Comparison of ENCODE assay signal across 7 cellular contexts in genomic region chr10:14953452-14954000, GRCh38. TPM values are rescaled to one million over a fixed set of nuclear protein-coding genes. Genes with fewer than 3 reads are reported as not detected.
A peak's percentile ranks its signal among the peaks of the same experiment; 100 is the strongest.
DNase-seq lines count a peak whose midpoint lies in the region; ATAC-seq, FAIRE-seq and TF ChIP-seq lines count a peak whose summit lies in the region.

No MANE protein-coding gene starts in this region.

- peak; percentile 37 for DNase-seq in HTR-8/SVneo (ENCODE audit: insufficient read length, low spot score)
- DNase-seq in WTC11 (ENCODE audit: low spot score) = no peak
- peak; percentile 62 for DNase-seq in fibroblast of pulmonary artery (ENCODE audit: low read depth)
- DNase-seq in NCI-H2081 (lab: John Stamatoyannopoulos, UW) = no peak

- peak overlapping the region; percentile 87; the same call in 1 of the 2 replicates for H3K27ac Mint-ChIP-seq in WTC11

- H3K4me3 ChIP-seq in GM08714 (ENCODE audit: low read length) = peak overlapping the region; percentile 72
- peak overlapping the region; percentile 86 for H3K4me3 ChIP-seq in fibroblast of pulmonary artery (replicated peaks; ENCODE audit: low read depth, low read length)
- peak overlapping the region; percentile 57 for H3K4me3 ChIP-seq in neuron (ENCODE audit: low read length)

- CTCF ChIA-PET in WTC11 (lab: Charles Lee) = interaction anchor here (0.5 to 2.0 kb wide), 14 partner anchors 18 to 640 kb away, joined by 3 to 10 read pairs (median 4); partner anchors contain the start of genes CDNF, HSPA14, MSANTD7 and RPP38

- H3K9me3 Mint-ChIP-seq in WTC11 = peaks cover 3% of the 10 kb centered on the region; the same call in 1 of the 2 replicates

- peaks cover 4% of the 10 kb centered on the region for H3K36me3 ChIP-seq in neuron (ENCODE audit: insufficient read depth, low read length)

- H3K27me3 Mint-ChIP-seq in WTC11 (ENCODE audit: low read depth) = peaks cover 63% of the 10 kb centered on the region

- POLR2A ChIA-PET in WTC11 (lab: Charles Lee) = interaction anchor here (0.5 to 2.7 kb wide), 3 partner anchors 75 to 129 kb away, joined by 5 to 15 read pairs (median 12); partner anchors contain the start of genes CDNF, HSPA14, MSANTD7 and SUV39H2

- TF ChIP-seq CTCF in WTC11 (IDR thresholded peaks at IDR 0.05) (no peak), fibroblast of pulmonary artery (IDR thresholded peaks at IDR 0.05; ENCODE audit: low read length, missing control alignments) (peak; percentile 20)

- H3K4me3 Mint-ChIP-seq in WTC11 = peak overlapping the region; percentile 80

- peaks cover 9% of the 10 kb centered on the region for H3K4me1 ChIP-seq in neuron (ENCODE audit: insufficient read depth, low read length)

- ATAC-seq in GM21447 (IDR thresholded peaks at IDR 0.05; ENCODE audit: unreplicated experiment) (peak; percentile 36), WTC11 (peak; percentile 36)

- peaks cover 2% of the 10 kb centered on the region; the same call in 1 of the 2 replicates for H3K36me3 Mint-ChIP-seq in WTC11

- no peaks in the 10 kb centered on the region for H3K9me3 ChIP-seq in neuron (ENCODE audit: low read length)

- no peak for FAIRE-seq in HTR-8/SVneo (lab: Jason Lieb, UNC)

- no peaks in the 10 kb centered on the region for H3K27me3 ChIP-seq in neuron (ENCODE audit: insufficient read depth, low read length)

- H3K4me1 Mint-ChIP-seq in WTC11 = peaks cover 24% of the 10 kb centered on the region

- H2AFZ ChIP-seq in neuron (ENCODE audit: low read depth, low read length) = peak overlapping the region; percentile 94

TF ChIP-seq in WTC11, 78 proteins besides CTCF, POLR2A, EP300 and RAD21:
- TF ChIP-seq ZBTB43 (CRISPR knock-in tag; IDR thresholded peaks at IDR 0.05) = no peak
- no peak for TF ChIP-seq MXD4 (CRISPR knock-in tag; IDR thresholded peaks at IDR 0.05; ENCODE audit: borderline replicate concordance)
- no peak for TF ChIP-seq ZNF423 (CRISPR knock-in tag; IDR thresholded peaks at IDR 0.05)
- no peak for TF ChIP-seq ATF1 (CRISPR knock-in tag; IDR thresholded peaks at IDR 0.05)
- no peak for TF ChIP-seq MAX (CRISPR knock-in tag; IDR thresholded peaks at IDR 0.05)
- TF ChIP-seq CREM (CRISPR knock-in tag; IDR thresholded peaks at IDR 0.05) = no peak
- no peak for TF ChIP-seq NFYB (CRISPR knock-in tag; conservative IDR thresholded peaks at IDR 0.05; ENCODE audit: low read depth)
- TF ChIP-seq ELF4 (CRISPR knock-in tag; IDR thresholded peaks at IDR 0.05; ENCODE audit: low read depth) = no peak
- no peak for TF ChIP-seq EMX1 (CRISPR knock-in tag; IDR thresholded peaks at IDR 0.05)
- no peak for TF ChIP-seq ZNF512 (CRISPR knock-in tag; IDR thresholded peaks at IDR 0.05; ENCODE audit: borderline replicate concordance)
- no peak for TF ChIP-seq SMAD3 (CRISPR knock-in tag; IDR thresholded peaks at IDR 0.05; ENCODE audit: borderline replicate concordance)
- TF ChIP-seq GABPB1 (CRISPR knock-in tag; IDR thresholded peaks at IDR 0.05) = no peak
- TF ChIP-seq JUN (CRISPR knock-in tag; IDR thresholded peaks at IDR 0.05) = no peak; the same call in 1 of the 2 replicates
- TF ChIP-seq CDX4 (CRISPR knock-in tag; IDR thresholded peaks at IDR 0.05; ENCODE audit: borderline replicate concordance) = no peak
- TF ChIP-seq GRHL2 (CRISPR knock-in tag; IDR thresholded peaks at IDR 0.05; ENCODE audit: insufficient replicate concordance, severe bottlenecking) = no peak
- no peak for TF ChIP-seq HMGA2 (CRISPR knock-in tag; IDR thresholded peaks at IDR 0.05)
- no peak for TF ChIP-seq IRF1 (CRISPR knock-in tag; IDR thresholded peaks at IDR 0.05)
- no peak for TF ChIP-seq JAZF1 (CRISPR knock-in tag; IDR thresholded peaks at IDR 0.05)
- no peak for TF ChIP-seq NFATC4 (CRISPR knock-in tag; IDR thresholded peaks at IDR 0.05)
- TF ChIP-seq STAT6 (CRISPR knock-in tag; conservative IDR thresholded peaks at IDR 0.05; ENCODE audit: low read depth) = no peak

RNA-seq across cellular contexts. Expression of gene DCLRE1C, which starts 0.4 kb away (rescaled TPM):
- total RNA-seq in WTC11 (2021) = 4.3 to 8.5 TPM (median 4.6 TPM) in 3 replicates

RNA-seq across cellular contexts. Expression of gene MEIG1, which starts 5.7 kb away (rescaled TPM):
- not detected in 3 replicates for total RNA-seq in WTC11 (2021)

Comparison
In these comparisons a context has a peak if more than half of its experiments do, and no peak if none do; other contexts are left out.
1. DNase-seq: peak in HTR-8/SVneo (single experiment) and fibroblast of pulmonary artery (single experiment); none in WTC11 (single experiment) and NCI-H2081 (0 of 2).
2. Peak in every context shown above with its lines, with median percentiles within 50 percentile points of each other: H3K4me3 ChIP-seq.